ENCODE assay signal across 15 cellular contexts in the genomic region with DNA sequence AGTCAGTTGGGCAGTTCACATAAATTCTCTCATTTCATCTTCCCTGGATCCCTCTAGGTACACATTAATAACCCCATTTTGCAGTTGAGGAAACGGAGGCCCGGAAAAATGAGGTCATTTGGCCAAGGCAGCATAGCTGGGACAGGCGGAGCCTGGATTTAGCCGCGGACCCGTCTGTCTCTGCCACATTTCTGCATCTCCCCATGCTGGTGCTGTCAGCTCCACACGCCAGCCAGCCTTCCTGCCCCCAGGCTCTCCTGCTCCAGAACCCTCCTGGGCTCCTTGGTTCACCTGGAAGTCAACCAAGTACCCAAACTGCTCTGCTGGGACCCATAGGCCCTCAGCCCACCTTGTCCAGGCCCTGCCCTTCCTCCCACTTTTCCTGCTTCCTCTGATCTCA. TPM values are rescaled to one million over a fixed set of nuclear protein-coding genes. Genes with fewer than 3 reads are reported as not detected.
"Had no signal": no experiment of that assay in that cellular context is flagged by ENCODE, and none has a peak within 500 bp of the region (broad histone marks: within the 10 kb centered on the region; RNA-seq: fewer than 3 reads in every experiment).

No MANE protein-coding gene starts in this region.

- H3K36me3 ChIP-seq: gastroesophageal sphincter, neutrophil, tibial nerve had no signal

- H3K27ac Mint-ChIP-seq: activated T-helper 17 cell treated with anti-CD3 and anti-CD28 coated beads, Interleukin-2, amount 50 U/mL, for 72 hours had no signal

- H3K4me1 Mint-ChIP-seq: activated T-helper 17 cell treated with anti-CD3 and anti-CD28 coated beads, Interleukin-2, amount 50 U/mL, for 72 hours had no signal

- ATAC-seq: activated T-helper 17 cell treated with anti-CD3 and anti-CD28 coated beads, Interleukin-2, amount 50 U/mL, for 72 hours; gastroesophageal sphincter; left colon had no signal

- H3K9me3 Mint-ChIP-seq: activated T-helper 17 cell treated with anti-CD3 and anti-CD28 coated beads, Interleukin-2, amount 50 U/mL, for 72 hours had no signal

- H3K4me3 Mint-ChIP-seq: activated T-helper 17 cell treated with anti-CD3 and anti-CD28 coated beads, Interleukin-2, amount 50 U/mL, for 72 hours had no signal

- H3K9me3 ChIP-seq: gastroesophageal sphincter, neutrophil, tibial nerve had no signal

- H3K27me3 ChIP-seq: gastroesophageal sphincter had no signal

- H3K4me3 ChIP-seq: gastroesophageal sphincter, lung, skin epidermis, tibial nerve had no signal

- DNase-seq: activated CD4-positive, alpha-beta T cell treated with anti-CD3 and anti-CD28 coated beads for 1 hour; activated CD4-positive, alpha-beta T cell treated with anti-CD3 and anti-CD28 coated beads, Interleukin-2, amount 50 U/mL, for 4 hours; activated naive CD4-positive, alpha-beta T cell treated with anti-CD3 and anti-CD28 coated beads, Interleukin-2, amount 50 U/mL, for 16 hours; activated T-cell treated with anti-CD3 and anti-CD28 coated beads for 4 hours; left colon; stimulated activated CD4-positive, alpha-beta T cell treated with anti-CD3 and anti-CD28 coated beads, Interleukin-15, amount 100 ng/mL, for 24 hours; stimulated activated CD4-positive, alpha-beta T cell treated with anti-CD3 and anti-CD28 coated beads, Interleukin-4, amount 100 ng/mL, for 1 hour; stimulated activated naive CD4-positive, alpha-beta T cell had no signal

RNA-seq across cellular contexts. Expression of gene FOXO6, which starts 7.6 kb away (rescaled TPM):
- total RNA-seq: subcutaneous adipose tissue had no signal
